9 cellular contexts compared by ENCODE assay signal in genomic region chr1:46202975-46203737, GRCh38. TPM values are rescaled to one million over a fixed set of nuclear protein-coding genes. Genes with fewer than 3 reads are reported as not detected.
DNase-seq lines count a peak whose midpoint lies in the region; TF ChIP-seq lines count a peak whose summit lies in the region.
"Had no signal": no experiment of that assay in that cellular context is flagged by ENCODE, and none has a peak within 500 bp of the region (broad histone marks: within the 10 kb centered on the region; RNA-seq: fewer than 3 reads in every experiment).

TSS of gene LURAP1 (plus strand) at chr1:46203334. CDS start at chr1:46203427, 93 bp downstream.

- H3K36me3 ChIP-seq in OCI-LY1 (ENCODE audit: insufficient read depth, low read length) (no peaks in the 10 kb centered on the region), adipocyte (ENCODE audit: control insufficient read depth, insufficient read depth, low read length, severe bottlenecking) (no peaks in the 10 kb centered on the region), cardiac muscle cell (no peaks in the 10 kb centered on the region), uterus (no peaks in the 10 kb centered on the region)

- DNase-seq in adipocyte (ENCODE audit: low read depth) (peak; percentile 83), cardiac muscle cell (ENCODE audit: low read depth in 1 of 2, low spot score in 1 of 2) (peak; percentile 74), occipital lobe (lab: John Stamatoyannopoulos, UW) (peak; percentile 73), uterus (peak; percentile 53 to 72), cortex of kidney (lab: John Stamatoyannopoulos, UW) (no peak), KG1 (lab: John Stamatoyannopoulos, UW) (no peak)

- intact Hi-C loops in uterus (cut with DNase I; ENCODE audit: low total_unique reads) = no loop called here

- H3K4me2 ChIP-seq in OCI-LY1 (ENCODE audit: low read length) = peak within 1 kb of the TSS; percentile 70

- H4K20me1 ChIP-seq in OCI-LY1 (ENCODE audit: insufficient read depth, low read length) = no peaks in the 10 kb centered on the region

- no peaks in the 10 kb centered on the region for H3K79me2 ChIP-seq in OCI-LY1 (ENCODE audit: insufficient read depth, low read length)

- no peaks in the 10 kb centered on the region for H3K9me3 ChIP-seq in OCI-LY1 (ENCODE audit: low read length)
- H3K9me3 ChIP-seq in adipocyte (ENCODE audit: control insufficient read depth, low read length) = no peaks in the 10 kb centered on the region
- no peaks in the 10 kb centered on the region for H3K9me3 ChIP-seq in cardiac muscle cell (ENCODE audit: low read depth)
- no peaks in the 10 kb centered on the region for H3K9me3 ChIP-seq in uterus

- H3K27ac ChIP-seq in OCI-LY1 (ENCODE audit: low read depth, low read length, poor library complexity, severe bottlenecking) = no peak within 1 kb of the TSS
- H3K27ac ChIP-seq in cardiac muscle cell = no peak within 1 kb of the TSS
- H3K27ac ChIP-seq in uterus = peak within 1 kb of the TSS; percentile 90 to 93
- H3K27ac ChIP-seq: VCaP had no signal

- H3K4me1 ChIP-seq in OCI-LY1 (ENCODE audit: insufficient read depth, low read length, severe bottlenecking) (peaks cover 25% of the 10 kb centered on the region), adipocyte (ENCODE audit: control insufficient read depth, insufficient read depth, low read length) (peaks cover 20% of the 10 kb centered on the region), cardiac muscle cell (ENCODE audit: low read depth) (peaks cover 11% of the 10 kb centered on the region), uterus (peaks cover 5 to 9% of the 10 kb centered on the region in 2 donors)

- peak; percentile 17 to 32 for TF ChIP-seq POLR2A in uterus (IDR thresholded peaks at IDR 0.05)

- TF ChIP-seq CTCF in GM12875 (IDR thresholded peaks at IDR 0.05; ENCODE audit: borderline replicate concordance, insufficient read depth, low read depth, low read length) = no peak
- no peak for TF ChIP-seq CTCF in OCI-LY1 (IDR thresholded peaks at IDR 0.05; ENCODE audit: low read length)
- no peak for TF ChIP-seq CTCF in cardiac muscle cell (IDR thresholded peaks at IDR 0.05; ENCODE audit: low read depth, low read length)
- no peak for TF ChIP-seq CTCF in uterus (IDR thresholded peaks at IDR 0.05)

- peak within 1 kb of the TSS; percentile 46 for H3K4me3 ChIP-seq in GM12875 (ENCODE audit: low read depth, low read length)
- H3K4me3 ChIP-seq in OCI-LY1 (ENCODE audit: low read depth, low read length, poor library complexity, severe bottlenecking) = peak within 1 kb of the TSS; percentile 53
- H3K4me3 ChIP-seq in adipocyte (ENCODE audit: low read length) = peak within 1 kb of the TSS; percentile 86
- H3K4me3 ChIP-seq in cardiac muscle cell = peak within 1 kb of the TSS; percentile 87
- peak within 1 kb of the TSS; percentile 79 to 99 for H3K4me3 ChIP-seq in uterus

- H3F3A ChIP-seq in OCI-LY1 (ENCODE audit: insufficient read depth, low read length) = peaks cover 4% of the 10 kb centered on the region; the same call in 1 of the 2 replicates

- H3K27me3 ChIP-seq in OCI-LY1 (ENCODE audit: insufficient read depth, low read length) (no peaks in the 10 kb centered on the region), adipocyte (replicated peaks; ENCODE audit: control insufficient read depth, insufficient read depth, low read length) (no peaks in the 10 kb centered on the region), cardiac muscle cell (no peaks in the 10 kb centered on the region), uterus (no peaks in the 10 kb centered on the region)

- no peaks in the 10 kb centered on the region for H3K9me2 ChIP-seq in OCI-LY1 (ENCODE audit: low read depth, low read length)

- H2AFZ ChIP-seq in OCI-LY1 (ENCODE audit: low read length) = no peak within 1 kb of the TSS

- H3K9ac ChIP-seq in OCI-LY1 (ENCODE audit: low read length) (peak within 1 kb of the TSS; percentile 34), adipocyte (ENCODE audit: low read length) (peak within 1 kb of the TSS; percentile 87)

RNA-seq across cellular contexts. Expression of gene LURAP1, which starts in this region (rescaled TPM):
- total RNA-seq in cardiac muscle cell (11.7 and 19.5 TPM in 2 replicates), occipital lobe (5.5 TPM), uterus (10 to 100 TPM in 1 of 4 donors, 1 to 10 TPM in 3; 4.1 to 19.8 (median 5.9) TPM)
- polyA plus RNA-seq in cardiac muscle cell = 6.0 and 7.2 TPM in 2 replicates

Comparison
In these comparisons a context has a peak if more than half of its experiments do, and no peak if none do; other contexts are left out.
1. H3K27ac ChIP-seq: peak in uterus (2 of 2); none in OCI-LY1 (single experiment) and cardiac muscle cell (single experiment).
2. DNase-seq: peak in adipocyte (single experiment), cardiac muscle cell (2 of 2), occipital lobe (single experiment) and uterus (2 of 2); none in cortex of kidney (single experiment) and KG1 (single experiment).
3. Peak in every context shown above with its lines, with median percentiles within 50 percentile points of each other: H3K4me3 ChIP-seq.